In the genomic region with DNA sequence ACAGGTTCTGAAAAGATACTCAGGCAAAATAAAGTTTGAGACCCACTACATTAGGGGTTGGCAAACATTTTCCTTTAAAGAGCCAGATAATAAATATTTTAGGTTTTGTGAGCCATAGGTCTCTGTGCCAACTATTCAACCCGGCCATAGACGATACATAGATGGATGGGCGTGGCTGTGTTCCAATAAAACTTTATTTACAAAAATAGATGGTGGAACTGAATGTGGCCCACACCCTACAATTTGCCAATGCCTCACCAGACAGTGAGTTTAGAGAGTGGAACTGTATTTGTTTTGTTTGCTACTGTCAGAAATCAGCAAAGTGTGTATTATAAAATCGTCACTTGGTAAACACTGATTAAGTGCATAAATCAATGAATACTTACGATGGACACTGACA, we compare ENCODE assay signal across 1 cellular context.
TF ChIP-seq lines count a peak whose summit lies in the region.

No MANE protein-coding gene starts in this region.

TF ChIP-seq in K562, 482 proteins besides CTCF, POLR2A, EP300 and RAD21:
- TF ChIP-seq, protein P1, sequence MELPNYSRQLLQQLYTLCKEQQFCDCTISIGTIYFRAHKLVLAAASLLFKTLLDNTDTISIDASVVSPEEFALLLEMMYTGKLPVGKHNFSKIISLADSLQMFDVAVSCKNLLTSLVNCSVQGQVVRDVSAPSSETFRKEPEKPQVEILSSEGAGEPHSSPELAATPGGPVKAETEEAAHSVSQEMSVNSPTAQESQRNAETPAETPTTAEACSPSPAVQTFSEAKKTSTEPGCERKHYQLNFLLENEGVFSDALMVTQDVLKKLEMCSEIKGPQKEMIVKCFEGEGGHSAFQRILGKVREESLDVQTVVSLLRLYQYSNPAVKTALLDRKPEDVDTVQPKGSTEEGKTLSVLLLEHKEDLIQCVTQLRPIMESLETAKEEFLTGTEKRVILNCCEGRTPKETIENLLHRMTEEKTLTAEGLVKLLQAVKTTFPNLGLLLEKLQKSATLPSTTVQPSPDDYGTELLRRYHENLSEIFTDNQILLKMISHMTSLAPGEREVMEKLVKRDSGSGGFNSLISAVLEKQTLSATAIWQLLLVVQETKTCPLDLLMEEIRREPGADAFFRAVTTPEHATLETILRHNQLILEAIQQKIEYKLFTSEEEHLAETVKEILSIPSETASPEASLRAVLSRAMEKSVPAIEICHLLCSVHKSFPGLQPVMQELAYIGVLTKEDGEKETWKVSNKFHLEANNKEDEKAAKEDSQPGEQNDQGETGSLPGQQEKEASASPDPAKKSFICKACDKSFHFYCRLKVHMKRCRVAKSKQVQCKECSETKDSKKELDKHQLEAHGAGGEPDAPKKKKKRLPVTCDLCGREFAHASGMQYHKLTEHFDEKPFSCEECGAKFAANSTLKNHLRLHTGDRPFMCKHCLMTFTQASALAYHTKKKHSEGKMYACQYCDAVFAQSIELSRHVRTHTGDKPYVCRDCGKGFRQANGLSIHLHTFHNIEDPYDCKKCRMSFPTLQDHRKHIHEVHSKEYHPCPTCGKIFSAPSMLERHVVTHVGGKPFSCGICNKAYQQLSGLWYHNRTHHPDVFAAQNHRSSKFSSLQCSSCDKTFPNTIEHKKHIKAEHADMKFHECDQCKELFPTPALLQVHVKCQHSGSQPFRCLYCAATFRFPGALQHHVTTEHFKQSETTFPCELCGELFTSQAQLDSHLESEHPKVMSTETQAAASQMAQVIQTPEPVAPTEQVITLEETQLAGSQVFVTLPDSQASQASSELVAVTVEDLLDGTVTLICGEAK (IDR thresholded peaks at IDR 0.05): peak; percentile 81
- TF ChIP-seq, protein P1 (CRISPR knock-in tag; IDR thresholded peaks at IDR 0.05): no peak
- TF ChIP-seq HLTF (IDR thresholded peaks at IDR 0.05): no peak
